In genomic region chr19:16397791-16398529, GRCh38 we compare ENCODE assay signal across 12 cellular contexts.
DNase-seq lines count a peak whose midpoint lies in the region; ATAC-seq, FAIRE-seq and TF ChIP-seq lines count a peak whose summit lies in the region.
"Had no signal": no experiment of that assay in that cellular context is flagged by ENCODE, and none has a peak within 500 bp of the region (broad histone marks: within the 10 kb centered on the region; RNA-seq: fewer than 3 reads in every experiment).

No MANE protein-coding gene starts in this region.

- no peak for TF ChIP-seq POLR2A in Peyer's patch (IDR thresholded peaks at IDR 0.05)
- TF ChIP-seq POLR2A in endothelial cell of umbilical vein (IDR thresholded peaks at IDR 0.05; ENCODE audit: low read depth, low read length) = no peak
- no peak for TF ChIP-seq POLR2A in testis (IDR thresholded peaks at IDR 0.05)

- no peak overlapping the region for H3K4me2 ChIP-seq in endothelial cell of umbilical vein (ENCODE audit: insufficient read depth, low read length)

- H3K9ac ChIP-seq in endothelial cell of umbilical vein (replicated peaks; ENCODE audit: extremely low read depth, insufficient read depth, low read length) = no peak overlapping the region

- no TSS peak for BruUV-seq in endothelial cell of umbilical vein (replicated peaks; lab: Mats Ljungman, UMichigan)

- TF ChIP-seq CTCF in Peyer's patch (IDR thresholded peaks at IDR 0.05) (no peak), endothelial cell of umbilical vein (IDR thresholded peaks at IDR 0.05; ENCODE audit: extremely low read depth in 1 of 2, insufficient read depth in 1 of 2, low read depth in 1 of 2, low read length in 2 of 2) (no peak), testis (IDR thresholded peaks at IDR 0.05) (no peak), GM10248 (IDR thresholded peaks at IDR 0.05; ENCODE audit: control extremely low read depth, extremely low read depth, low read depth, missing control alignments) (no peak)

- dilution Hi-C loops in endothelial cell of umbilical vein (cut with MboI; ENCODE audit: extremely low pct_ligation_motif_present, low sequenced_read_pairs) = no loop called here

- POLR2A ChIA-PET in endothelial cell of umbilical vein (lab: Charles Lee) = no interaction called here
- POLR2A ChIA-PET in GM10248 (lab: Yijun Ruan, JAX) = no interaction called here

- H3K27me3 ChIP-seq in Peyer's patch = no peaks in the 10 kb centered on the region
- no peaks in the 10 kb centered on the region for H3K27me3 ChIP-seq in endothelial cell of umbilical vein (ENCODE audit: control insufficient read depth in 2 of 2, insufficient read depth in 2 of 2, low read length in 2 of 2)
- H3K27me3 ChIP-seq in muscle layer of duodenum (ENCODE audit: low read depth, low read length) = no peaks in the 10 kb centered on the region
- no peaks in the 10 kb centered on the region for H3K27me3 ChIP-seq in testis

- no peaks in the 10 kb centered on the region for H4K20me1 ChIP-seq in endothelial cell of umbilical vein (replicated peaks; ENCODE audit: control insufficient read depth, extremely low read depth, insufficient read depth, low read length)

- CTCF ChIA-PET in endothelial cell of umbilical vein (lab: Charles Lee) (interaction anchor here (0.7 to 1.7 kb wide), 2 partner anchors 12 to 15 kb away, joined by 3 to 7 read pairs; no protein-coding TSS in a partner anchor), GM10248 (lab: Yijun Ruan, JAX) (interaction anchor here (2.5 kb wide), 1 partner anchor 19 kb away, joined by 11 read pairs; no protein-coding TSS in a partner anchor)

- H3K4me1 ChIP-seq in Peyer's patch (peaks cover 0 to 16% (median 7%) of the 10 kb centered on the region in 4 donors), endothelial cell of umbilical vein (ENCODE audit: control insufficient read depth, extremely low read depth, insufficient read depth, low read length) (no peaks in the 10 kb centered on the region), muscle layer of duodenum (ENCODE audit: control insufficient read depth in 1 of 2, insufficient read depth in 2 of 2, low read length in 2 of 2) (no peaks in the 10 kb centered on the region), testis (peaks cover 30% of the 10 kb centered on the region)

- H3K4me3 ChIP-seq in Peyer's patch (no peak overlapping the region), endothelial cell of umbilical vein (replicated peaks in 1 of 3; ENCODE audit: insufficient read depth in 1 of 3, low read depth in 1 of 3, low read length in 3 of 3) (no peak overlapping the region), muscle layer of duodenum (ENCODE audit: low read depth in 1 of 2, low read length in 2 of 2) (no peak overlapping the region), testis (no peak overlapping the region)

- FAIRE-seq in endothelial cell of umbilical vein (lab: Jason Lieb, UNC) = no peak
- FAIRE-seq: D721Med had no signal

- no peaks in the 10 kb centered on the region for H3K79me2 ChIP-seq in endothelial cell of umbilical vein (ENCODE audit: control insufficient read depth, insufficient read depth, low read length)

- peaks cover 0 to 31% (median 0%) of the 10 kb centered on the region in 3 donors for H3K36me3 ChIP-seq in Peyer's patch
- H3K36me3 ChIP-seq in endothelial cell of umbilical vein (ENCODE audit: control insufficient read depth in 2 of 2, extremely low read depth in 1 of 2, insufficient read depth in 2 of 2, low read length in 2 of 2) = peaks cover 0 to 15% of the 10 kb centered on the region in 2 experiments
- H3K36me3 ChIP-seq in muscle layer of duodenum (ENCODE audit: control insufficient read depth in 1 of 2, insufficient read depth in 2 of 2, low read length in 2 of 2) = peaks cover 26 to 28% of the 10 kb centered on the region in 2 donors
- H3K36me3 ChIP-seq in testis (ENCODE audit: low read depth, missing control alignments) = no peaks in the 10 kb centered on the region

- H3K9me1 ChIP-seq in endothelial cell of umbilical vein (replicated peaks; ENCODE audit: control insufficient read depth, extremely low read depth, insufficient read depth, low read length) = no peaks in the 10 kb centered on the region

- no peaks in the 10 kb centered on the region for H3K9me3 ChIP-seq in Peyer's patch
- no peaks in the 10 kb centered on the region for H3K9me3 ChIP-seq in endothelial cell of umbilical vein (replicated peaks; ENCODE audit: control insufficient read depth, insufficient read depth, low read length)
- no peaks in the 10 kb centered on the region for H3K9me3 ChIP-seq in muscle layer of duodenum (ENCODE audit: control insufficient read depth in 1 of 2, low read length in 2 of 2)
- no peaks in the 10 kb centered on the region for H3K9me3 ChIP-seq in testis

- WGBS in testis, 2 donors = 65 to 68% methylated on average over 15 of the region's 15 CpGs

- peak in 1 of 3 donors; percentile 30 for DNase-seq in Peyer's patch
- DNase-seq in endothelial cell of umbilical vein (ENCODE audit: low read depth, low spot score) = peak; percentile 59
- DNase-seq in testis = peak; percentile 54
- no peak for DNase-seq in GM10248 (ENCODE audit: extremely low spot score)
- DNase-seq in NCI-H146 (lab: John Stamatoyannopoulos, UW) = no peak
- DNase-seq: islet precursor cell, retina, RPMI8226 had no signal

- H3K27ac ChIP-seq in Peyer's patch = peak overlapping the region; percentile 42 to 74 (median 46)
- H3K27ac ChIP-seq in endothelial cell of umbilical vein (ENCODE audit: insufficient read depth, low read depth, low read length) = no peak overlapping the region
- H3K27ac ChIP-seq in muscle layer of duodenum (ENCODE audit: low read length) = peak overlapping the region; percentile 13
- peak overlapping the region; percentile 89 to 91 for H3K27ac ChIP-seq in testis

- no peak for ATAC-seq in GM21737 (IDR thresholded peaks at IDR 0.05; ENCODE audit: unreplicated experiment)
- ATAC-seq in GM21528 (IDR thresholded peaks at IDR 0.05; ENCODE audit: low FRiP score, unreplicated experiment) = no peak

- intact Hi-C loops in endothelial cell of umbilical vein (cut with micrococcal nuclease) (loop anchor here (2.0 kb wide), 1 partner anchor 19 kb away; no protein-coding TSS in a partner anchor), testis (cut with DNase I; ENCODE audit: low total_unique reads) (no loop called here)

- H2AFZ ChIP-seq in endothelial cell of umbilical vein (ENCODE audit: low read depth, low read length) = no peak overlapping the region

TF ChIP-seq in endothelial cell of umbilical vein, 7 proteins besides CTCF, POLR2A, EP300 and RAD21:
- no peak for TF ChIP-seq GATA2 (IDR thresholded peaks at IDR 0.05; ENCODE audit: insufficient read depth, insufficient read length, low read depth, low read length)
- TF ChIP-seq MAX (IDR thresholded peaks at IDR 0.05; ENCODE audit: insufficient read depth, insufficient read length) = no peak
- no peak for TF ChIP-seq MYC (IDR thresholded peaks at IDR 0.05; ENCODE audit: low read depth, low read length)
- no peak for TF ChIP-seq FOS (IDR thresholded peaks at IDR 0.05; ENCODE audit: borderline replicate concordance, insufficient read depth, low read length)
- no peak for TF ChIP-seq JUN (IDR thresholded peaks at IDR 0.05; ENCODE audit: borderline replicate concordance, insufficient read depth, insufficient read length, low read depth)

Comparison
In these comparisons a context has a peak if more than half of its experiments do, and no peak if none do; other contexts are left out.
1. DNase-seq: peak in endothelial cell of umbilical vein (single experiment) and testis (single experiment); none in GM10248 (single experiment) and NCI-H146 (single experiment).